10 cellular contexts compared by ENCODE assay signal in the genomic region with DNA sequence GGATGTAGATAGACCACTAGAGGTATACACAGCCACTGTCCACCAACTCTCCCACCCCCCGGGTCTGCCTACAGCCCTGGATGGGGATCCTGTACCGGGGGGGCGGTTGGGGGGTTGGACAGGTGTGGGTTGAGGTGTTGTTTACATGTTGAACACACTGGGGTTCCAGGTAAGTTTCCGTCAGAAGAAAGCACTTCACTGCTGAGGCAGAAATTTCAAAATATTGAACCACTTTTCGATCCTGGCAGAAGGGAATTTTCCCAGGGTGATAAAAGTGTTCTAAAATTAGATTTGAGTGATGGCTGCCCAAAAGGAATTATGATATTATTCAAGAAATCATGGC. TPM values are rescaled to one million over a fixed set of nuclear protein-coding genes. Genes with fewer than 3 reads are reported as not detected.
A peak's percentile ranks its signal among the peaks of the same experiment; 100 is the strongest.
DNase-seq lines count a peak whose midpoint lies in the region; ATAC-seq, FAIRE-seq and TF ChIP-seq lines count a peak whose summit lies in the region.
"Had no signal": no experiment of that assay in that cellular context is flagged by ENCODE, and none has a peak within 500 bp of the region (broad histone marks: within the 10 kb centered on the region; RNA-seq: fewer than 3 reads in every experiment).

No MANE protein-coding gene starts in this region.

- 1% methylated on average over 5 of the region's 5 CpGs for WGBS in GM12878 (ENCODE audit: insufficient coverage, insufficient replicate concordance, low lambda C conversion rate, missing lambda C conversion rate)

- H3K36me3 ChIP-seq in GM12878 (ENCODE audit: control insufficient read depth in 2 of 2, insufficient read depth in 2 of 2, low read length in 1 of 2): no peaks in the 10 kb centered on the region
- no peaks in the 10 kb centered on the region for H3K36me3 ChIP-seq in parathyroid adenoma (ENCODE audit: control insufficient read depth, insufficient read depth, low read length)
- no peaks in the 10 kb centered on the region for H3K36me3 ChIP-seq in ascending aorta

- H3K79me2 ChIP-seq in GM12878 (ENCODE audit: control insufficient read depth, insufficient read depth, low read length) (no peaks in the 10 kb centered on the region), parathyroid adenoma (no peaks in the 10 kb centered on the region)

- no peaks in the 10 kb centered on the region for H4K20me1 ChIP-seq in GM12878 (ENCODE audit: control insufficient read depth, insufficient read depth)

- SMC1A ChIA-PET in GM12878 (lab: Charles Lee; ENCODE audit: uncharacterized antibody, unreplicated experiment): interaction anchor here (4.9 to 7.3 kb wide), 2 partner anchors 31 to 80 kb away, joined by 72 to 99 read pairs; no protein-coding TSS in a partner anchor

- peak overlapping the region; percentile 79; the same call in 1 of the 2 replicates for H3K27ac ChIP-seq in GM12878 (ENCODE audit: control insufficient read depth, insufficient read depth)
- H3K27ac ChIP-seq in parathyroid adenoma: no peak overlapping the region
- H3K27ac ChIP-seq in ascending aorta: peak overlapping the region in 1 of 2 donors; percentile 66

- in situ Hi-C loops in GM12878 (cut with MboI): no loop called here

- H3K27me3 ChIP-seq in GM12878 (replicated peaks in 1 of 2; ENCODE audit: control insufficient read depth in 2 of 2, insufficient read depth in 2 of 2, low read length in 1 of 2) (no peaks in the 10 kb centered on the region), parathyroid adenoma (ENCODE audit: control insufficient read depth, insufficient read depth, low read length) (no peaks in the 10 kb centered on the region), ascending aorta (no peaks in the 10 kb centered on the region)

- no TSS peak for BruUV-seq in GM12878 (replicated peaks; lab: Mats Ljungman, UMichigan)

- no peak for TF ChIP-seq RAD21 in GM12878 (IDR thresholded peaks at IDR 0.05; ENCODE audit: insufficient read depth, low read depth, low read length)

- DNase-seq in GM12878 (ENCODE audit: low read depth, low spot score) (no peak), cerebellum (ENCODE audit: low spot score) (no peak), NCI-H748 treated with DMSO at 0.1 percent for 48 hours (lab: John Stamatoyannopoulos, UW) (no peak), NCI-H2029 (lab: John Stamatoyannopoulos, UW) (no peak), ascending aorta (ENCODE audit: low spot score in 2 of 2) (no peak)
- DNase-seq: NCI-H524 treated with DMSO at 0.1 percent for 48 hours, retina had no signal

- RAD21 ChIA-PET in GM12878 (lab: Charles Lee; ENCODE audit: unreplicated experiment): interaction anchor here (1.5 to 7.3 kb wide), 3 partner anchors 31 to 79 kb away, joined by 7 to 121 read pairs (median 84); no protein-coding TSS in a partner anchor

- no peak for FAIRE-seq in GM12878 (lab: Jason Lieb, UNC)

- TF ChIP-seq CTCF in GM12878 (IDR thresholded peaks at IDR 0.05 in 2 of 3, conservative IDR thresholded peaks at IDR 0.05 in 1 of 3; ENCODE audit: control insufficient read depth in 2 of 3, extremely low read depth in 1 of 3, insufficient read depth in 1 of 3, low read depth in 3 of 3, low read length in 3 of 3) (no peak), parathyroid adenoma (IDR thresholded peaks at IDR 0.05) (no peak), ascending aorta (IDR thresholded peaks at IDR 0.05) (no peak)

- peak overlapping the region; percentile 96 for H3K4me2 ChIP-seq in GM12878 (ENCODE audit: control insufficient read depth, insufficient read depth)
- H3K4me2 ChIP-seq in parathyroid adenoma (ENCODE audit: low read length): no peak overlapping the region

- intact Hi-C loops in GM12878 (cut with micrococcal nuclease; ENCODE audit: unreplicated experiment) (no loop called here), ascending aorta (cut with DNase I) (loop anchor here (5.0 kb wide), 1 partner anchor 65 kb away; no protein-coding TSS in a partner anchor)

- CTCF ChIA-PET in GM12878 (lab: Yijun Ruan, JAX): interaction anchor here (1.0 to 10.7 kb wide), 6 partner anchors 29 to 151 kb away, joined by 3 to 162 read pairs (median 5); no protein-coding TSS in a partner anchor

- POLR2A ChIA-PET in GM12878 (lab: Charles Lee): interaction anchor here (1.0 to 2.4 kb wide), 5 partner anchors 29 to 78 kb away, joined by 3 to 10 read pairs (median 4); no protein-coding TSS in a partner anchor

- H3K4me3 ChIP-seq in GM12878 (peak overlapping the region; percentile 31; the same call in 1 of the 2 replicates), parathyroid adenoma (ENCODE audit: low read depth, low read length) (no peak overlapping the region), ascending aorta (peak overlapping the region in 1 of 2 donors; percentile 17)

- TF ChIP-seq POLR2A in GM12878 (IDR thresholded peaks at IDR 0.05; ENCODE audit: low read depth, low read length): no peak

- H3K4me1 ChIP-seq in GM12878 (ENCODE audit: control insufficient read depth, insufficient read depth, low read length) (peaks cover 29% of the 10 kb centered on the region), parathyroid adenoma (peaks cover 19% of the 10 kb centered on the region), ascending aorta (peaks cover 0 to 12% of the 10 kb centered on the region in 2 donors)

- H3K9me3 ChIP-seq in GM12878 (replicated peaks; ENCODE audit: control insufficient read depth, insufficient read depth, low read length) (no peaks in the 10 kb centered on the region), parathyroid adenoma (ENCODE audit: control insufficient read depth, low read length) (no peaks in the 10 kb centered on the region), ascending aorta (no peaks in the 10 kb centered on the region)

- no peak overlapping the region for H2AFZ ChIP-seq in GM12878 (ENCODE audit: control insufficient read depth, low read depth, low read length)
- peak overlapping the region; percentile 61 for H2AFZ ChIP-seq in parathyroid adenoma

- TF ChIP-seq EP300 in GM12878 (IDR thresholded peaks at IDR 0.05; ENCODE audit: borderline replicate concordance in 1 of 2, control insufficient read depth in 1 of 2, low read depth in 2 of 2, low read length in 2 of 2): no peak

- H3K9ac ChIP-seq in GM12878 (ENCODE audit: control insufficient read depth, insufficient read depth, low read length) (no peak overlapping the region), parathyroid adenoma (no peak overlapping the region)

- ATAC-seq in GM18907 (IDR thresholded peaks at IDR 0.05; ENCODE audit: unreplicated experiment) (peak; percentile 16), HG02852 (IDR thresholded peaks at IDR 0.05; ENCODE audit: unreplicated experiment) (peak; percentile 19), GM12878 (no peak; the same call in 2 of the 3 replicates)

RNA-seq across cellular contexts. Expression of gene CEACAM16, which starts 6.6 kb away (rescaled TPM):
- not detected in 2 replicates for total RNA-seq in GM12878 (2013; cell fraction: nucleolus; rRNA removed)
- total RNA-seq in GM12878 (2014; rRNA removed): not detected in 2 replicates
- not detected in 2 replicates for total RNA-seq in GM12878 (2014; rRNA removed; fragmentation: Illumina TruSeq; extraction: Trizol)
- not detected in 2 replicates for total RNA-seq in GM12878 (2021)
- polyA plus RNA-seq in GM12878 (2011; ENCODE audit: low read depth): not detected
- not detected in 2 replicates for polyA plus RNA-seq in GM12878 (2011; rRNA removed)
- not detected in 2 replicates for polyA plus RNA-seq in GM12878 (2011; cell fraction: cytosol; rRNA removed)
- polyA plus RNA-seq in GM12878 (2011; cell fraction: nucleus; rRNA removed): not detected in 2 replicates
- not detected in 2 replicates for polyA plus RNA-seq in GM12878 (2012)
- not detected in 2 replicates for polyA plus RNA-seq in GM12878 (2014; fragmentation: Illumina TruSeq; extraction: Trizol)
- not detected for polyA plus RNA-seq in GM12878 (2014; fragmentation: Nextera tagmentation; extraction: Ambion mirVana)
- not detected in 2 replicates for polyA plus RNA-seq in GM12878 (2014; rRNA removed)
- polyA plus RNA-seq in GM12878 (2016; fragmentation: Nextera tagmentation; extraction: Ambion mirVana): not detected
- not detected in 2 replicates for polyA minus RNA-seq in GM12878 (2011; rRNA and poly(A)+ RNA removed)
- polyA minus RNA-seq in GM12878 (2011; cell fraction: cytosol; rRNA and poly(A)+ RNA removed): not detected in 2 replicates
- polyA minus RNA-seq in GM12878 (2011; cell fraction: nucleus; rRNA and poly(A)+ RNA removed): not detected in 2 replicates
- not detected for total RNA-seq in cerebellum
- not detected for total RNA-seq in ascending aorta

RNA-seq across cellular contexts. Expression of gene CEACAM19, which starts 21.1 kb away (rescaled TPM):
- total RNA-seq in GM12878 (2013; cell fraction: nucleolus; rRNA removed): 0.79 and 1.2 TPM in 2 replicates
- total RNA-seq in GM12878 (2014; rRNA removed) (0.17 and 0.22 TPM in 2 replicates), GM12878 (2014; rRNA removed; fragmentation: Illumina TruSeq; extraction: Trizol) (0.13 TPM in 1 of 2 replicates, not detected in the other), GM12878 (2021) (0.15 and 0.24 TPM in 2 replicates), cerebellum (1.8 TPM), ascending aorta (6.3 TPM)
- polyA plus RNA-seq in GM12878 (2011; ENCODE audit: low read depth): not detected
- polyA plus RNA-seq in GM12878 (2011; rRNA removed) (0.10 and 0.18 TPM in 2 replicates), GM12878 (2014; fragmentation: Illumina TruSeq; extraction: Trizol) (0.31 and 0.33 TPM in 2 replicates), GM12878 (2014; fragmentation: Nextera tagmentation; extraction: Ambion mirVana) (not detected), GM12878 (2014; rRNA removed) (0.16 and 0.27 TPM in 2 replicates), GM12878 (2016; fragmentation: Nextera tagmentation; extraction: Ambion mirVana) (not detected)
- 0.27 and 0.31 TPM in 2 replicates for polyA plus RNA-seq in GM12878 (2011; cell fraction: cytosol; rRNA removed)
- polyA plus RNA-seq in GM12878 (2011; cell fraction: nucleus; rRNA removed): 0.37 and 0.90 TPM in 2 replicates
- polyA plus RNA-seq in GM12878 (2012): 0.13 and 0.24 TPM in 2 replicates
- polyA minus RNA-seq in GM12878 (2011; rRNA and poly(A)+ RNA removed): 0.62 and 0.95 TPM in 2 replicates
- polyA minus RNA-seq in GM12878 (2011; cell fraction: cytosol; rRNA and poly(A)+ RNA removed): not detected in 2 replicates
- polyA minus RNA-seq in GM12878 (2011; cell fraction: nucleus; rRNA and poly(A)+ RNA removed): 0.24 and 0.29 TPM in 2 replicates

RNA-seq across cellular contexts. Expression of gene PVR, which starts 48.6 kb away (rescaled TPM):
- 0.61 TPM in 1 of 2 replicates, not detected in the other for total RNA-seq in GM12878 (2013; cell fraction: nucleolus; rRNA removed)
- 3.7 and 4.0 TPM in 2 replicates for total RNA-seq in GM12878 (2014; rRNA removed)
- total RNA-seq in GM12878 (2014; rRNA removed; fragmentation: Illumina TruSeq; extraction: Trizol): 1.8 and 2.7 TPM in 2 replicates
- 2.2 and 2.7 TPM in 2 replicates for total RNA-seq in GM12878 (2021)
- 0.41 TPM for polyA plus RNA-seq in GM12878 (2011; ENCODE audit: low read depth)
- 0.03 and 0.07 TPM in 2 replicates for polyA plus RNA-seq in GM12878 (2011; rRNA removed)
- polyA plus RNA-seq in GM12878 (2011; cell fraction: cytosol; rRNA removed): 0.07 and 0.09 TPM in 2 replicates
- polyA plus RNA-seq in GM12878 (2011; cell fraction: nucleus; rRNA removed): 0.03 and 0.04 TPM in 2 replicates
- polyA plus RNA-seq in GM12878 (2012): 0.38 and 0.72 TPM in 2 replicates
- 2.1 and 2.7 TPM in 2 replicates for polyA plus RNA-seq in GM12878 (2014; fragmentation: Illumina TruSeq; extraction: Trizol)
- under 1 TPM; 0.24 to 0.56 TPM for polyA plus RNA-seq in GM12878 (2014; fragmentation: Nextera tagmentation; extraction: Ambion mirVana)
- 2.7 and 2.9 TPM in 2 replicates for polyA plus RNA-seq in GM12878 (2014; rRNA removed)
- polyA plus RNA-seq in GM12878 (2016; fragmentation: Nextera tagmentation; extraction: Ambion mirVana): 1 to 10 TPM in 1 of 2 experiments, under 1 TPM in 1; 0.82 to 1.9 TPM
- 0.05 and 0.15 TPM in 2 replicates for polyA minus RNA-seq in GM12878 (2011; rRNA and poly(A)+ RNA removed)
- polyA minus RNA-seq in GM12878 (2011; cell fraction: cytosol; rRNA and poly(A)+ RNA removed): 0.73 TPM in 1 of 2 replicates, not detected in the other
- polyA minus RNA-seq in GM12878 (2011; cell fraction: nucleus; rRNA and poly(A)+ RNA removed): not detected in 2 replicates
- 15.9 TPM for total RNA-seq in cerebellum
- 61.4 TPM for total RNA-seq in ascending aorta

RNA-seq across cellular contexts. Expression of gene BCL3, which starts 56.2 kb away (rescaled TPM):
- 8.9 and 15.2 TPM in 2 replicates for total RNA-seq in GM12878 (2013; cell fraction: nucleolus; rRNA removed)
- total RNA-seq in GM12878 (2014; rRNA removed) (5.2 and 6.5 TPM in 2 replicates), GM12878 (2014; rRNA removed; fragmentation: Illumina TruSeq; extraction: Trizol) (1.7 and 2.0 TPM in 2 replicates), GM12878 (2021) (22.7 and 26.4 TPM in 2 replicates), cerebellum (1.2 TPM), ascending aorta (66.2 TPM)
- polyA plus RNA-seq in GM12878 (2011; ENCODE audit: low read depth): 5.6 TPM
- polyA plus RNA-seq in GM12878 (2011; rRNA removed) (1.7 and 2.3 TPM in 2 replicates), GM12878 (2014; fragmentation: Illumina TruSeq; extraction: Trizol) (1.0 and 4.9 TPM in 2 replicates), GM12878 (2014; fragmentation: Nextera tagmentation; extraction: Ambion mirVana) (1 to 10 TPM in 1 of 2 experiments, under 1 TPM in 1; 0.55 to 1.1 TPM), GM12878 (2014; rRNA removed) (19.2 and 25.5 TPM in 2 replicates), GM12878 (2016; fragmentation: Nextera tagmentation; extraction: Ambion mirVana) (10 to 100 TPM in 1 of 2 experiments, 1 to 10 TPM in 1; 2.3 to 17.6 TPM)
- polyA plus RNA-seq in GM12878 (2011; cell fraction: cytosol; rRNA removed): 6.5 and 6.9 TPM in 2 replicates
- polyA plus RNA-seq in GM12878 (2011; cell fraction: nucleus; rRNA removed): 33.6 and 46.6 TPM in 2 replicates
- 18.8 and 19.6 TPM in 2 replicates for polyA plus RNA-seq in GM12878 (2012)
- polyA minus RNA-seq in GM12878 (2011; rRNA and poly(A)+ RNA removed): 3.7 and 7.5 TPM in 2 replicates
- 11.7 and 18.0 TPM in 2 replicates for polyA minus RNA-seq in GM12878 (2011; cell fraction: cytosol; rRNA and poly(A)+ RNA removed)
- 6.0 and 10.0 TPM in 2 replicates for polyA minus RNA-seq in GM12878 (2011; cell fraction: nucleus; rRNA and poly(A)+ RNA removed)
